13 cellular contexts compared by ENCODE assay signal in the genomic region with DNA sequence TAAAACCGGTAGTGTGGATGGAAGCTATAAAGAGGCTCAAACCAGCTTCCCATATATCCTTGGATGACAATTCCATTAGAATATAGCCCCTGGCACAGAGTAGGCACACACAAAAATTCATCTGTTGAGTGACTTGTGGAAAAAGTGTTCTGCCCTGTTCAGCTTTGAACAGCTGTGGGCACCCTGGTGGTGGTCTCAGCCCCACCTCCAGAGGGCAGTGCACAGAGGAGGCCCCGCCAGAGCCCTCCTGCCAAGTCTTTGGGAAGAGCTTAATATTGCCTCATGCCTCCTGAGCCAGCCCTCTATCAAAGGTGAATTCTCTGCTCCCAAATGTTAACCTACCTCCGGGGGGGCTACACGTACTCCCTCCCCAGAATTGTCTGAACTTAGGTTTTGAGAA. TPM values are rescaled to one million over a fixed set of nuclear protein-coding genes. Genes with fewer than 3 reads are reported as not detected.
DNase-seq lines count a peak whose midpoint lies in the region; ATAC-seq and TF ChIP-seq lines count a peak whose summit lies in the region.
"Had no signal": no experiment of that assay in that cellular context is flagged by ENCODE, and none has a peak within 500 bp of the region (broad histone marks: within the 10 kb centered on the region; RNA-seq: fewer than 3 reads in every experiment).

No MANE protein-coding gene starts in this region.

- no peak overlapping the region for H2BK120ac ChIP-seq in IMR-90 (ENCODE audit: low read depth, low read length)

- no peak overlapping the region for H3K27ac ChIP-seq in IMR-90 (ENCODE audit: insufficient read depth, low read length)
- H3K27ac ChIP-seq in naive thymus-derived CD4-positive, alpha-beta T cell (ENCODE audit: low read depth, low read length), result no peak overlapping the region

- H3K4me3 ChIP-seq in BJ (ENCODE audit: low read depth, low read length) (no peak overlapping the region), IMR-90 (ENCODE audit: insufficient read depth, low read depth, low read length) (no peak overlapping the region)
- H3K4me3 ChIP-seq in naive thymus-derived CD4-positive, alpha-beta T cell (ENCODE audit: low read length), result no peak overlapping the region
- H3K4me3 ChIP-seq: hepatocyte had no signal

- H2AK5ac ChIP-seq in IMR-90 (ENCODE audit: low read depth, low read length), result no peak overlapping the region

- no peak overlapping the region for H3K23ac ChIP-seq in IMR-90 (ENCODE audit: low read depth, low read length)

- no peak overlapping the region for H3K18ac ChIP-seq in IMR-90 (ENCODE audit: low read depth, low read length)

- H3K9me3 Mint-ChIP-seq in chondrocyte (ENCODE audit: low read depth) (no peaks in the 10 kb centered on the region), nephron (no peaks in the 10 kb centered on the region)
- peaks cover 0 to 2% (median 0%) of the 10 kb centered on the region in 11 donors for H3K9me3 Mint-ChIP-seq in naive thymus-derived CD4-positive, alpha-beta T cell

- H3K36me3 ChIP-seq in BJ (ENCODE audit: control insufficient read depth, insufficient read depth, low read length) (no peaks in the 10 kb centered on the region), IMR-90 (ENCODE audit: control insufficient read depth, insufficient read depth, low read length) (peaks cover 3% of the 10 kb centered on the region; the same call in 1 of the 2 replicates)
- H3K36me3 ChIP-seq in naive thymus-derived CD4-positive, alpha-beta T cell (ENCODE audit: control insufficient read depth in 2 of 3, insufficient read depth in 3 of 3, low read length in 3 of 3), result no peaks in the 10 kb centered on the region

- WGBS in IMR-90 (ENCODE audit: extremely low coverage in 2 of 2, insufficient read length in 1 of 2), 2 experiments, result 100% methylated on average over 1 of the region's 4 CpGs; no CpG with 5 or more reads in 1 of the 2 experiments

- no peak for TF ChIP-seq RAD21 in IMR-90 (IDR thresholded peaks at IDR 0.05; ENCODE audit: low read length)

- H3K9me3 ChIP-seq in IMR-90 (ENCODE audit: control insufficient read depth, insufficient read depth, low read length), result no peaks in the 10 kb centered on the region
- no peaks in the 10 kb centered on the region for H3K9me3 ChIP-seq in naive thymus-derived CD4-positive, alpha-beta T cell (ENCODE audit: control insufficient read depth in 2 of 3, low read length in 3 of 3)

- peaks cover 38% of the 10 kb centered on the region for H3K9me1 ChIP-seq in IMR-90 (ENCODE audit: insufficient read depth, low read length)

- dilution Hi-C loops in IMR-90 (cut with HindIII; ENCODE audit: low sequenced_read_pairs, unreplicated experiment), result no loop called here

- H4K91ac ChIP-seq in IMR-90 (ENCODE audit: insufficient read depth, low read depth, low read length), result no peak overlapping the region

- no peak overlapping the region for H4K5ac ChIP-seq in IMR-90 (ENCODE audit: low read depth, low read length)

- TF ChIP-seq POLR2A in IMR-90 (IDR thresholded peaks at IDR 0.05; ENCODE audit: low read depth, low read length), result no peak

- peaks cover 53 to 95% of the 10 kb centered on the region in 2 experiments for H3K79me1 ChIP-seq in IMR-90 (ENCODE audit: low read depth in 1 of 2, low read length in 2 of 2)

- in situ Hi-C loops in IMR-90 (cut with MboI; ENCODE audit: low sequenced_read_pairs), result no loop called here

- H2BK20ac ChIP-seq in IMR-90 (ENCODE audit: low read depth, low read length), result no peak overlapping the region

- CTCF ChIA-PET in BJ (lab: Yijun Ruan, JAX) (interaction anchor here (0.5 to 0.9 kb wide), 5 partner anchors 8 to 602 kb away, joined by 3 to 4 read pairs (median 3); no protein-coding TSS in a partner anchor), IMR-90 (lab: Yijun Ruan, JAX) (interaction anchor here (1.0 to 1.1 kb wide), 2 partner anchors 8 to 35 kb away, joined by 3 to 5 read pairs; no protein-coding TSS in a partner anchor)
- CTCF ChIA-PET in naive thymus-derived CD4-positive, alpha-beta T cell (lab: Charles Lee), result interaction anchor here (0.6 to 1.1 kb wide), 3 partner anchors 13 to 870 kb away, joined by 3 to 4 read pairs (median 3); no protein-coding TSS in a partner anchor

- H3K4me3 Mint-ChIP-seq in chondrocyte (ENCODE audit: unreplicated experiment) (no peak overlapping the region), nephron (no peak overlapping the region)
- H3K4me3 Mint-ChIP-seq in naive thymus-derived CD4-positive, alpha-beta T cell, result no peak overlapping the region

- H3K56ac ChIP-seq in IMR-90 (ENCODE audit: extremely low read depth, insufficient read depth, low read length), result no peak overlapping the region

- no peak overlapping the region for H2BK15ac ChIP-seq in IMR-90 (ENCODE audit: low read depth, low read length)

- H4K8ac ChIP-seq in IMR-90 (ENCODE audit: low read depth in 2 of 2, low read length in 2 of 2), result no peak overlapping the region

- POLR2A ChIA-PET in BJ (lab: Charles Lee), result interaction anchor here (0.6 kb wide), 1 partner anchor 10 kb away, joined by 3 read pairs; no protein-coding TSS in a partner anchor
- POLR2A ChIA-PET in IMR-90 (lab: Charles Lee; ENCODE audit: unreplicated experiment), result no interaction called here
- POLR2A ChIA-PET in naive thymus-derived CD4-positive, alpha-beta T cell (lab: Charles Lee), result no interaction called here

- H3K27me3 Mint-ChIP-seq in chondrocyte (ENCODE audit: low read depth) (no peaks in the 10 kb centered on the region), nephron (ENCODE audit: low read depth) (peaks cover 23% of the 10 kb centered on the region)
- peaks cover 0 to 35% (median 0%) of the 10 kb centered on the region in 5 donors for H3K27me3 Mint-ChIP-seq in naive thymus-derived CD4-positive, alpha-beta T cell

- H2BK5ac ChIP-seq in IMR-90 (ENCODE audit: low read depth, low read length, poor library complexity, severe bottlenecking), result no peak overlapping the region

- H2AK9ac ChIP-seq in IMR-90 (replicated peaks; ENCODE audit: low read depth, low read length, poor library complexity), result no peak overlapping the region

- intact Hi-C loops in IMR-90 (cut with micrococcal nuclease), result no loop called here
- intact Hi-C loops in naive thymus-derived CD4-positive, alpha-beta T cell (cut with micrococcal nuclease), result loop anchor here in 1 of 2 donors (5.0 kb wide), 1 partner anchor 40 kb away; no protein-coding TSS in a partner anchor

- H3K4me1 Mint-ChIP-seq in chondrocyte (ENCODE audit: low read depth) (peaks cover 49% of the 10 kb centered on the region), nephron (peaks cover 42% of the 10 kb centered on the region)
- peaks cover 5 to 11% (median 7%) of the 10 kb centered on the region in 7 donors for H3K4me1 Mint-ChIP-seq in naive thymus-derived CD4-positive, alpha-beta T cell

- TF ChIP-seq CTCF in BJ (IDR thresholded peaks at IDR 0.05; ENCODE audit: insufficient read depth, low read depth, low read length), result 0 out of 2 replicates have a peak, but pooled peaks have one; percentile 19
- TF ChIP-seq CTCF in IMR-90 (conservative IDR thresholded peaks at IDR 0.05; ENCODE audit: low read depth, low read length), result 0 out of 2 replicates have a peak, but pooled peaks have one; percentile 16
- TF ChIP-seq CTCF in chondrocyte (IDR thresholded peaks at IDR 0.05), result peak; percentile 35
- peak in 1 of 3 experiments; percentile 15 for TF ChIP-seq CTCF in nephron (IDR thresholded peaks at IDR 0.05; ENCODE audit: unreplicated experiment in 3 of 3)

- peaks cover 93% of the 10 kb centered on the region for H4K20me1 ChIP-seq in IMR-90 (ENCODE audit: insufficient read depth, low read length)

- H3K4me1 ChIP-seq in IMR-90 (ENCODE audit: control insufficient read depth, insufficient read depth, low read length), result peaks cover 47% of the 10 kb centered on the region
- H3K4me1 ChIP-seq in naive thymus-derived CD4-positive, alpha-beta T cell (ENCODE audit: control insufficient read depth in 2 of 2, insufficient read depth in 2 of 2, low read length in 2 of 2), result no peaks in the 10 kb centered on the region

- ATAC-seq in IMR-90 (ENCODE audit: low read depth) (no peak), HG02759 (IDR thresholded peaks at IDR 0.05; ENCODE audit: unreplicated experiment) (no peak)
- no peak for ATAC-seq in naive thymus-derived CD4-positive, alpha-beta T cell

- H3K9ac ChIP-seq in IMR-90 (ENCODE audit: low read depth, low read length), result no peak overlapping the region

- no peak overlapping the region for H3K27ac Mint-ChIP-seq in chondrocyte (ENCODE audit: unreplicated experiment)
- peak overlapping the region in 2 of 3 experiments; percentile 84 to 94 for H3K27ac Mint-ChIP-seq in nephron
- no peak overlapping the region for H3K27ac Mint-ChIP-seq in naive thymus-derived CD4-positive, alpha-beta T cell

- no peak overlapping the region for H3K14ac ChIP-seq in IMR-90 (replicated peaks; ENCODE audit: low read depth, low read length)

- DNase-seq in BJ (ENCODE audit: low read depth), result no peak
- DNase-seq in IMR-90, result no peak
- DNase-seq in chondrocyte (ENCODE audit: low spot score), result no peak
- no peak for DNase-seq in naive thymus-derived CD4-positive, alpha-beta T cell
- no peak for DNase-seq in A172 (ENCODE audit: low spot score)
- DNase-seq in COR-L47 (lab: John Stamatoyannopoulos, UW), result no peak
- DNase-seq: activated CD4-positive, alpha-beta T cell treated with anti-CD3 and anti-CD28 coated beads for 48 hours; Karpas-422; nucleus accumbens; stimulated activated CD4-positive, alpha-beta T cell treated with anti-CD3 and anti-CD28 coated beads, Interleukin-15, amount 100 ng/mL, for 24 hours had no signal

- H3K36me3 Mint-ChIP-seq in chondrocyte (ENCODE audit: low read depth) (no peaks in the 10 kb centered on the region), nephron (ENCODE audit: low read depth) (no peaks in the 10 kb centered on the region)
- H3K36me3 Mint-ChIP-seq in naive thymus-derived CD4-positive, alpha-beta T cell, result no peaks in the 10 kb centered on the region

- no peak overlapping the region for H3K4me2 ChIP-seq in IMR-90 (ENCODE audit: low read depth, low read length)
- H3K4me2 ChIP-seq: hepatocyte had no signal

- no peaks in the 10 kb centered on the region for H3K27me3 ChIP-seq in BJ (ENCODE audit: control insufficient read depth, insufficient read depth, low read length)
- H3K27me3 ChIP-seq in IMR-90 (ENCODE audit: control insufficient read depth, insufficient read depth, low read length), result no peaks in the 10 kb centered on the region
- H3K27me3 ChIP-seq in naive thymus-derived CD4-positive, alpha-beta T cell (ENCODE audit: control insufficient read depth in 2 of 2, insufficient read depth in 2 of 2, low read length in 2 of 2), result no peaks in the 10 kb centered on the region
- H3K27me3 ChIP-seq: hepatocyte had no signal

- no TSS peak for BruUV-seq in IMR-90 (replicated peaks; lab: Mats Ljungman, UMichigan)

- H2AFZ ChIP-seq in IMR-90 (replicated peaks; ENCODE audit: low read length, poor library complexity), result no peak overlapping the region
- H2AFZ ChIP-seq: hepatocyte had no signal

- H3K4ac ChIP-seq in IMR-90 (ENCODE audit: low read depth, low read length), result no peak overlapping the region

RNA-seq across cellular contexts. Expression of a gene that starts 30.4 kb away (rescaled TPM):
- polyA plus RNA-seq in BJ (2011; rRNA removed), result 312 and 531 TPM in 2 replicates
- 229 and 279 TPM in 2 replicates for polyA minus RNA-seq in BJ (2011; rRNA and poly(A)+ RNA removed)
- 21.9 and 40.7 TPM in 2 replicates for total RNA-seq in IMR-90 (2012; rRNA removed)
- polyA plus RNA-seq in IMR-90 (2012; rRNA removed), result 103 and 120 TPM in 2 replicates
- polyA plus RNA-seq in IMR-90 (2012; cell fraction: cytosol; rRNA removed), result 117 and 156 TPM in 2 replicates
- 108 and 158 TPM in 2 replicates for polyA plus RNA-seq in IMR-90 (2012; cell fraction: nucleus; rRNA removed; ENCODE audit: low replicate concordance)
- 14.5 to 126 TPM (median 122 TPM) in 3 replicates for total RNA-seq in chondrocyte
- total RNA-seq in naive thymus-derived CD4-positive, alpha-beta T cell, result 10 to 100 TPM in 2 of 5 experiments, 1 to 10 TPM in 3; 1.6 to 17.0 (median 6.4) TPM
- under 1 TPM in 1 of 2 donors, not detected in 1; 0.18 TPM for polyA plus RNA-seq in naive thymus-derived CD4-positive, alpha-beta T cell
- 8.0 and 14.0 TPM in 2 replicates for total RNA-seq in A172 (2014; rRNA removed; shearing (Covaris generic))

Comparison
In these comparisons a context has a peak if more than half of its experiments do, and no peak if none do; other contexts are left out.
1. H3K27ac Mint-ChIP-seq: peak in nephron (2 of 3); none in chondrocyte (single experiment) and naive thymus-derived CD4-positive, alpha-beta T cell (0 of 9).